ENCODE assay signal across 19 cellular contexts in genomic region chr12:57821474-57822214, GRCh38. TPM values are rescaled to one million over a fixed set of nuclear protein-coding genes. Genes with fewer than 3 reads are reported as not detected.
DNase-seq lines count a peak whose midpoint lies in the region; ATAC-seq, FAIRE-seq and TF ChIP-seq lines count a peak whose summit lies in the region.
"Had no signal": no experiment of that assay in that cellular context is flagged by ENCODE, and none has a peak within 500 bp of the region (broad histone marks: within the 10 kb centered on the region; RNA-seq: fewer than 3 reads in every experiment).

No MANE protein-coding gene starts in this region.

- no peak overlapping the region for H3K4me3 Mint-ChIP-seq in activated naive CD8-positive, alpha-beta T cell treated with anti-CD3 and anti-CD28 coated beads, Interleukin-2, amount 10 ng/mL, durations not matched to agents 7 days and 5 days
- no peak overlapping the region for H3K4me3 Mint-ChIP-seq in activated naive CD8-positive, alpha-beta T cell treated with anti-CD3 and anti-CD28 coated beads for 36 hours
- H3K4me3 Mint-ChIP-seq in nephron progenitor cell: no peak overlapping the region

- H4K91ac ChIP-seq in neuronal stem cell (ENCODE audit: low read depth, low read length, poor library complexity): no peak overlapping the region

- no peaks in the 10 kb centered on the region for H3K27me3 Mint-ChIP-seq in activated naive CD8-positive, alpha-beta T cell treated with anti-CD3 and anti-CD28 coated beads, Interleukin-2, amount 10 ng/mL, durations not matched to agents 7 days and 5 days
- H3K27me3 Mint-ChIP-seq in activated naive CD8-positive, alpha-beta T cell treated with anti-CD3 and anti-CD28 coated beads for 36 hours: no peaks in the 10 kb centered on the region
- peaks cover 3% of the 10 kb centered on the region for H3K27me3 Mint-ChIP-seq in nephron progenitor cell (ENCODE audit: low read depth, poor library complexity)

- no TSS peak for BruUV-seq in K562 (replicated peaks; lab: Mats Ljungman, UMichigan)

- H2BK15ac ChIP-seq in neuronal stem cell (ENCODE audit: low read length): no peak overlapping the region

- no peak overlapping the region for H2BK12ac ChIP-seq in neuronal stem cell (ENCODE audit: low read length)

- in situ Hi-C loops in K562 (cut with MboI): no loop called here

- no peak overlapping the region for H3K4ac ChIP-seq in neuronal stem cell (ENCODE audit: low read length)

- CTCF ChIA-PET in K562 (lab: Yijun Ruan, JAX; ENCODE audit: low intra/inter-chr PET ratio): no interaction called here

- H3K36me3 ChIP-seq in K562 (ENCODE audit: control insufficient read depth, insufficient read depth, low read length) (peaks cover 55% of the 10 kb centered on the region), subcutaneous abdominal adipose tissue (ENCODE audit: control insufficient read depth in 5 of 5, insufficient read depth in 5 of 5, low read length in 5 of 5) (peaks cover 0 to 81% (median 65%) of the 10 kb centered on the region in 5 donors), neuronal stem cell (replicated peaks in 1 of 2; ENCODE audit: control insufficient read depth in 2 of 2, insufficient read depth in 2 of 2, low read length in 2 of 2) (peaks cover 44 to 88% of the 10 kb centered on the region in 2 donors)

- WGBS in K562 (ENCODE audit: insufficient coverage, low coverage, missing lambda C conversion rate): 81% methylated on average over 7 of the region's 10 CpGs
- WGBS in neuronal stem cell (ENCODE audit: extremely low coverage in 2 of 2, insufficient read length in 2 of 2, insufficient replicate concordance in 1 of 2), 2 donors: no CpG with 5 or more reads among the region's 10 CpGs

- peaks cover 3% of the 10 kb centered on the region for H4K20me1 ChIP-seq in K562 (replicated peaks; ENCODE audit: control insufficient read depth, insufficient read depth, low read length)

- H3K18ac ChIP-seq in neuronal stem cell (ENCODE audit: low read length): no peak overlapping the region

- H3K9me3 Mint-ChIP-seq in activated naive CD8-positive, alpha-beta T cell treated with anti-CD3 and anti-CD28 coated beads, Interleukin-2, amount 10 ng/mL, durations not matched to agents 7 days and 5 days: no peaks in the 10 kb centered on the region
- H3K9me3 Mint-ChIP-seq in activated naive CD8-positive, alpha-beta T cell treated with anti-CD3 and anti-CD28 coated beads for 36 hours: no peaks in the 10 kb centered on the region
- no peaks in the 10 kb centered on the region for H3K9me3 Mint-ChIP-seq in nephron progenitor cell

- TF ChIP-seq CTCF in K562 (IDR thresholded peaks at IDR 0.05 in 2 of 3, conservative IDR thresholded peaks at IDR 0.05 in 1 of 3; ENCODE audit: insufficient read depth in 2 of 3, low read depth in 1 of 3, low read length in 3 of 3) (no peak), nephron progenitor cell (IDR thresholded peaks at IDR 0.05) (no peak)

- H2AFZ ChIP-seq in K562 (ENCODE audit: low read depth, low read length) (no peak overlapping the region), neuronal stem cell (ENCODE audit: low read length) (no peak overlapping the region)

- peaks cover 17% of the 10 kb centered on the region for H3K36me3 Mint-ChIP-seq in activated naive CD8-positive, alpha-beta T cell treated with anti-CD3 and anti-CD28 coated beads, Interleukin-2, amount 10 ng/mL, durations not matched to agents 7 days and 5 days
- H3K36me3 Mint-ChIP-seq in activated naive CD8-positive, alpha-beta T cell treated with anti-CD3 and anti-CD28 coated beads for 36 hours: peaks cover 7% of the 10 kb centered on the region
- peaks cover 57% of the 10 kb centered on the region for H3K36me3 Mint-ChIP-seq in nephron progenitor cell (ENCODE audit: low read depth)

- POLR2A ChIA-PET in activated naive CD8-positive, alpha-beta T cell treated with anti-CD3 and anti-CD28 coated beads, Interleukin-2, amount 10 ng/mL, durations not matched to agents 7 days and 5 days (lab: Charles Lee): no interaction called here
- POLR2A ChIA-PET in K562 (lab: Yijun Ruan, JAX): no interaction called here

- H2BK5ac ChIP-seq in neuronal stem cell (ENCODE audit: low read length): no peak overlapping the region

- no peaks in the 10 kb centered on the region for H3K79me1 ChIP-seq in neuronal stem cell (ENCODE audit: low read depth, low read length)

- no peak for DNase-seq in activated naive CD8-positive, alpha-beta T cell treated with anti-CD3 and anti-CD28 coated beads, Interleukin-2, amount 10 ng/mL, durations not matched to agents 7 days and 5 days
- no peak for DNase-seq in activated naive CD8-positive, alpha-beta T cell treated with anti-CD3 and anti-CD28 coated beads for 36 hours
- DNase-seq in K562 (ENCODE audit: extremely low read depth in 1 of 4, low spot score in 3 of 4): no peak
- DNase-seq in nephron progenitor cell: no peak
- DNase-seq in neuronal stem cell (ENCODE audit: low spot score): no peak
- DNase-seq in NCI-H2227 treated with DMSO at 0.1 percent for 48 hours (lab: John Stamatoyannopoulos, UW): no peak
- no peak for DNase-seq in NK-92 (lab: John Stamatoyannopoulos, UW; ENCODE audit: unreplicated experiment)
- DNase-seq: COR-L47, DMS153, EL, KG1, NCI-H1105, NCI-H187 treated with DMSO at 0.1 percent for 48 hours, NCI-H446 treated with DMSO at 0.1 percent for 48 hours, NCI-H748 treated with DMSO at 0.1 percent for 48 hours had no signal

- H3K9me1 ChIP-seq in K562 (ENCODE audit: control insufficient read depth, insufficient read depth, low read length): no peaks in the 10 kb centered on the region

- no peak overlapping the region for H3K4me2 ChIP-seq in K562 (ENCODE audit: insufficient read depth, low read length)
- H3K4me2 ChIP-seq in neuronal stem cell (ENCODE audit: insufficient read depth, low read length, poor library complexity, severe bottlenecking): no peak overlapping the region
- H3K4me2 ChIP-seq: A549 had no signal

- H2BK120ac ChIP-seq in neuronal stem cell (ENCODE audit: low read depth, low read length): no peak overlapping the region

- H3K23ac ChIP-seq in neuronal stem cell (ENCODE audit: low read depth, low read length, poor library complexity): no peak overlapping the region

- no peak for TF ChIP-seq POLR2A in K562 (conservative IDR thresholded peaks at IDR 0.05)

- H3K14ac ChIP-seq in neuronal stem cell (ENCODE audit: low read length): no peak overlapping the region

- H3K27ac Mint-ChIP-seq in activated naive CD8-positive, alpha-beta T cell treated with anti-CD3 and anti-CD28 coated beads, Interleukin-2, amount 10 ng/mL, durations not matched to agents 7 days and 5 days: peak overlapping the region; percentile 42
- no peak overlapping the region for H3K27ac Mint-ChIP-seq in activated naive CD8-positive, alpha-beta T cell treated with anti-CD3 and anti-CD28 coated beads for 36 hours
- H3K27ac Mint-ChIP-seq in nephron progenitor cell: peak overlapping the region; percentile 79

- H3K4me1 Mint-ChIP-seq in activated naive CD8-positive, alpha-beta T cell treated with anti-CD3 and anti-CD28 coated beads, Interleukin-2, amount 10 ng/mL, durations not matched to agents 7 days and 5 days: no peaks in the 10 kb centered on the region
- H3K4me1 Mint-ChIP-seq in activated naive CD8-positive, alpha-beta T cell treated with anti-CD3 and anti-CD28 coated beads for 36 hours: peaks cover 4% of the 10 kb centered on the region
- peaks cover 5% of the 10 kb centered on the region for H3K4me1 Mint-ChIP-seq in nephron progenitor cell

- H3K9ac ChIP-seq in K562 (ENCODE audit: insufficient read depth in 1 of 2, low read depth in 2 of 2, low read length in 2 of 2): no peak overlapping the region
- H3K9ac ChIP-seq in subcutaneous abdominal adipose tissue (ENCODE audit: low read length in 5 of 5): no peak overlapping the region
- H3K9ac ChIP-seq in neuronal stem cell (ENCODE audit: low read depth, low read length, poor library complexity): no peak overlapping the region

- H3K27me3 ChIP-seq in K562 (ENCODE audit: control insufficient read depth in 2 of 2, insufficient read depth in 2 of 2, low read length in 2 of 2) (no peaks in the 10 kb centered on the region), subcutaneous abdominal adipose tissue (ENCODE audit: control insufficient read depth in 5 of 5, insufficient read depth in 4 of 5, low read length in 5 of 5) (no peaks in the 10 kb centered on the region), neuronal stem cell (ENCODE audit: control insufficient read depth in 3 of 3, insufficient read depth in 3 of 3, low read depth in 1 of 3, low read length in 3 of 3) (no peaks in the 10 kb centered on the region)

- no peak overlapping the region for H3K27ac ChIP-seq in K562 (ENCODE audit: extremely low read depth, low read depth, low read length)
- peak overlapping the region; percentile 30 for H3K27ac ChIP-seq in subcutaneous abdominal adipose tissue (ENCODE audit: low read depth, low read length)
- H3K27ac ChIP-seq in neuronal stem cell (replicated peaks; ENCODE audit: low read length): no peak overlapping the region
- H3K27ac ChIP-seq: A549, C4-2B had no signal

- TF ChIP-seq EP300 in K562 (IDR thresholded peaks at IDR 0.05; ENCODE audit: low read length): no peak

- H3K9me3 ChIP-seq in K562 (replicated peaks; ENCODE audit: control insufficient read depth, insufficient read depth, low read depth, low read length) (no peaks in the 10 kb centered on the region), subcutaneous abdominal adipose tissue (ENCODE audit: control insufficient read depth in 5 of 5, low read length in 5 of 5) (no peaks in the 10 kb centered on the region), neuronal stem cell (replicated peaks in 1 of 2; ENCODE audit: control insufficient read depth in 2 of 2, insufficient read depth in 1 of 2, low read depth in 1 of 2, low read length in 2 of 2) (no peaks in the 10 kb centered on the region)
- H3K9me3 ChIP-seq: A549 had no signal

- ATAC-seq in activated naive CD8-positive, alpha-beta T cell treated with anti-CD3 and anti-CD28 coated beads, Interleukin-2, amount 10 ng/mL, durations not matched to agents 7 days and 5 days (ENCODE audit: low read depth): no peak
- ATAC-seq in K562: no peak
- ATAC-seq: A549 had no signal

- H3K79me2 ChIP-seq in K562 (ENCODE audit: control insufficient read depth, insufficient read depth, low read length): no peaks in the 10 kb centered on the region

- H4K8ac ChIP-seq in neuronal stem cell (ENCODE audit: low read depth, low read length): no peak overlapping the region

- H3K4me3 ChIP-seq in K562 (no peak overlapping the region), subcutaneous abdominal adipose tissue (ENCODE audit: low read depth in 1 of 5, low read length in 5 of 5) (no peak overlapping the region), neuronal stem cell (ENCODE audit: low read length in 2 of 2) (no peak overlapping the region)
- H3K4me3 ChIP-seq: A549 had no signal

- H2AK5ac ChIP-seq in neuronal stem cell (ENCODE audit: low read depth, low read length): no peak overlapping the region

- peak; percentile 72 for FAIRE-seq in K562 (lab: Jason Lieb, UNC)
- FAIRE-seq: A549, H1 had no signal

- TF ChIP-seq RAD21 in K562 (CRISPR knock-in tag; conservative IDR thresholded peaks at IDR 0.05 in 1 of 2, IDR thresholded peaks at IDR 0.05 in 1 of 2): no peak

- intact Hi-C loops in K562 (cut with micrococcal nuclease): no loop called here

- peaks cover 2 to 11% of the 10 kb centered on the region in 2 experiments; a peak in 3 of 5 replicates for H3K4me1 ChIP-seq in K562 (replicated peaks in 1 of 2; ENCODE audit: control insufficient read depth in 2 of 2, insufficient read depth in 2 of 2, low read length in 2 of 2)
- H3K4me1 ChIP-seq in subcutaneous abdominal adipose tissue (ENCODE audit: control insufficient read depth in 5 of 5, insufficient read depth in 5 of 5, low read length in 5 of 5): peaks cover 13 to 52% (median 36%) of the 10 kb centered on the region in 5 donors
- H3K4me1 ChIP-seq in neuronal stem cell (ENCODE audit: control insufficient read depth in 2 of 2, insufficient read depth in 1 of 2, low read depth in 1 of 2, low read length in 2 of 2): no peaks in the 10 kb centered on the region
- H3K4me1 ChIP-seq: A549 had no signal

RNA-seq across cellular contexts. Expression of gene AVIL, which starts 3.1 kb away (rescaled TPM):
- total RNA-seq in activated naive CD8-positive, alpha-beta T cell treated with anti-CD3 and anti-CD28 coated beads, Interleukin-2, amount 10 ng/mL, durations not matched to agents 7 days and 5 days: 1 to 10 TPM; 5.0 to 7.1 TPM
- 1 to 10 TPM; 1.2 to 1.8 TPM for total RNA-seq in activated naive CD8-positive, alpha-beta T cell treated with anti-CD3 and anti-CD28 coated beads for 36 hours
- 1.2 and 1.3 TPM in 2 replicates for total RNA-seq in K562 (2011; cell fraction: chromatin; rRNA removed; ENCODE audit: low replicate concordance)
- 0.39 and 0.83 TPM in 2 replicates for total RNA-seq in K562 (2011; cell fraction: nucleolus; rRNA removed)
- total RNA-seq in K562 (2011; cell fraction: nucleoplasm; rRNA removed): 1.1 and 1.5 TPM in 2 replicates
- 0.05 and 0.24 TPM in 2 replicates for total RNA-seq in K562 (2014; rRNA removed)
- 0.16 and 0.22 TPM in 2 replicates for total RNA-seq in K562 (2014; rRNA removed; fragmentation: Illumina TruSeq; extraction: Trizol)
- 0.25 and 0.34 TPM in 2 replicates for total RNA-seq in K562 (2015; rRNA removed; fragmentation: Illumina TruSeq; extraction: Trizol)
- 0.27 and 0.33 TPM in 2 replicates for total RNA-seq in K562 (2021)
- 0.17 and 0.24 TPM in 2 replicates for polyA plus RNA-seq in K562 (2011; rRNA removed)
- polyA plus RNA-seq in K562 (2011; cell fraction: cytosol; rRNA removed): 0.10 and 0.18 TPM in 2 replicates
- polyA plus RNA-seq in K562 (2011; cell fraction: nucleus; rRNA removed): 0.55 and 0.97 TPM in 2 replicates
- polyA plus RNA-seq in K562 (2012): 0.73 and 2.2 TPM in 2 replicates
- polyA plus RNA-seq in K562 (2014; fragmentation: Illumina TruSeq; extraction: Trizol): 0.39 TPM in 2 replicates
- polyA plus RNA-seq in K562 (2014; fragmentation: Nextera tagmentation; extraction: Ambion mirVana): under 1 TPM; 0.24 to 0.36 TPM
- 1.5 TPM in 1 of 2 replicates, not detected in the other for polyA plus RNA-seq in K562 (2014; rRNA removed)
- 0.18 and 0.27 TPM in 2 replicates for polyA minus RNA-seq in K562 (2011; rRNA and poly(A)+ RNA removed)
- not detected in 2 replicates for polyA minus RNA-seq in K562 (2011; cell fraction: cytosol; rRNA and poly(A)+ RNA removed)
- 0.27 and 0.89 TPM in 2 replicates for polyA minus RNA-seq in K562 (2011; cell fraction: nucleus; rRNA and poly(A)+ RNA removed)
- polyA plus RNA-seq in neuronal stem cell (2013, experiment 1 of 2): 0.15 TPM
- 0.17 TPM for polyA plus RNA-seq in neuronal stem cell (2013, experiment 2 of 2)

RNA-seq across cellular contexts. Expression of gene CTDSP2, which starts 24.9 kb away (rescaled TPM):
- 100 to 1,000 TPM; 161 TPM for total RNA-seq in activated naive CD8-positive, alpha-beta T cell treated with anti-CD3 and anti-CD28 coated beads, Interleukin-2, amount 10 ng/mL, durations not matched to agents 7 days and 5 days
- 10 to 100 TPM; 91.4 to 94.3 TPM for total RNA-seq in activated naive CD8-positive, alpha-beta T cell treated with anti-CD3 and anti-CD28 coated beads for 36 hours
- 89.2 and 157 TPM in 2 replicates for total RNA-seq in K562 (2011; cell fraction: chromatin; rRNA removed; ENCODE audit: low replicate concordance)
- 72.6 and 88.1 TPM in 2 replicates for total RNA-seq in K562 (2011; cell fraction: nucleolus; rRNA removed)
- 93.3 and 110 TPM in 2 replicates for total RNA-seq in K562 (2011; cell fraction: nucleoplasm; rRNA removed)
- 42.0 and 60.5 TPM in 2 replicates for total RNA-seq in K562 (2014; rRNA removed)
- 46.6 and 47.7 TPM in 2 replicates for total RNA-seq in K562 (2014; rRNA removed; fragmentation: Illumina TruSeq; extraction: Trizol)
- total RNA-seq in K562 (2015; rRNA removed; fragmentation: Illumina TruSeq; extraction: Trizol): 39.8 and 40.2 TPM in 2 replicates
- total RNA-seq in K562 (2021): 93.7 and 108 TPM in 2 replicates
- polyA plus RNA-seq in K562 (2011; rRNA removed): 87.2 and 94.7 TPM in 2 replicates
- 115 and 117 TPM in 2 replicates for polyA plus RNA-seq in K562 (2011; cell fraction: cytosol; rRNA removed)
- polyA plus RNA-seq in K562 (2011; cell fraction: nucleus; rRNA removed): 128 and 133 TPM in 2 replicates
- 83.4 and 116 TPM in 2 replicates for polyA plus RNA-seq in K562 (2012)
- 86.4 and 89.3 TPM in 2 replicates for polyA plus RNA-seq in K562 (2014; fragmentation: Illumina TruSeq; extraction: Trizol)
- polyA plus RNA-seq in K562 (2014; fragmentation: Nextera tagmentation; extraction: Ambion mirVana): 10 to 100 TPM; 20.4 to 24.1 TPM
- 62.5 and 64.5 TPM in 2 replicates for polyA plus RNA-seq in K562 (2014; rRNA removed)
- polyA minus RNA-seq in K562 (2011; rRNA and poly(A)+ RNA removed): 102 and 145 TPM in 2 replicates
- 85.8 and 88.5 TPM in 2 replicates for polyA minus RNA-seq in K562 (2011; cell fraction: cytosol; rRNA and poly(A)+ RNA removed)
- polyA minus RNA-seq in K562 (2011; cell fraction: nucleus; rRNA and poly(A)+ RNA removed): 40.9 and 69.2 TPM in 2 replicates
- 72.5 TPM for polyA plus RNA-seq in neuronal stem cell (2013, experiment 1 of 2)
- polyA plus RNA-seq in neuronal stem cell (2013, experiment 2 of 2): 71.9 TPM

RNA-seq across cellular contexts. Expression of gene TSFM, which starts 39.1 kb away (rescaled TPM):
- 10 to 100 TPM; 23.0 to 24.4 TPM for total RNA-seq in activated naive CD8-positive, alpha-beta T cell treated with anti-CD3 and anti-CD28 coated beads, Interleukin-2, amount 10 ng/mL, durations not matched to agents 7 days and 5 days
- 10 to 100 TPM; 67.7 to 74.7 TPM for total RNA-seq in activated naive CD8-positive, alpha-beta T cell treated with anti-CD3 and anti-CD28 coated beads for 36 hours
- 19.9 and 28.1 TPM in 2 replicates for total RNA-seq in K562 (2011; cell fraction: chromatin; rRNA removed; ENCODE audit: low replicate concordance)
- 16.2 and 23.0 TPM in 2 replicates for total RNA-seq in K562 (2011; cell fraction: nucleolus; rRNA removed)
- 21.9 and 30.2 TPM in 2 replicates for total RNA-seq in K562 (2011; cell fraction: nucleoplasm; rRNA removed)
- 56.7 and 74.2 TPM in 2 replicates for total RNA-seq in K562 (2014; rRNA removed)
- 48.1 and 56.4 TPM in 2 replicates for total RNA-seq in K562 (2014; rRNA removed; fragmentation: Illumina TruSeq; extraction: Trizol)
- total RNA-seq in K562 (2015; rRNA removed; fragmentation: Illumina TruSeq; extraction: Trizol): 56.0 and 58.2 TPM in 2 replicates
- 62.4 and 62.6 TPM in 2 replicates for total RNA-seq in K562 (2021)
- polyA plus RNA-seq in K562 (2011; rRNA removed): 38.9 and 44.6 TPM in 2 replicates
- polyA plus RNA-seq in K562 (2011; cell fraction: cytosol; rRNA removed): 21.4 and 23.3 TPM in 2 replicates
- polyA plus RNA-seq in K562 (2011; cell fraction: nucleus; rRNA removed): 15.8 and 18.8 TPM in 2 replicates
- polyA plus RNA-seq in K562 (2012): 34.8 and 50.5 TPM in 2 replicates
- polyA plus RNA-seq in K562 (2014; fragmentation: Illumina TruSeq; extraction: Trizol): 55.3 and 57.1 TPM in 2 replicates
- 100 to 1,000 TPM; 166 to 198 TPM for polyA plus RNA-seq in K562 (2014; fragmentation: Nextera tagmentation; extraction: Ambion mirVana)
- polyA plus RNA-seq in K562 (2014; rRNA removed): 60.2 and 70.7 TPM in 2 replicates
- 11.8 and 13.0 TPM in 2 replicates for polyA minus RNA-seq in K562 (2011; rRNA and poly(A)+ RNA removed)
- polyA minus RNA-seq in K562 (2011; cell fraction: cytosol; rRNA and poly(A)+ RNA removed): 13.4 and 15.1 TPM in 2 replicates
- 7.0 and 9.2 TPM in 2 replicates for polyA minus RNA-seq in K562 (2011; cell fraction: nucleus; rRNA and poly(A)+ RNA removed)
- 22.3 TPM for polyA plus RNA-seq in neuronal stem cell (2013, experiment 1 of 2)
- 23.3 TPM for polyA plus RNA-seq in neuronal stem cell (2013, experiment 2 of 2)

RNA-seq across cellular contexts. Expression of gene EEF1AKMT3, which starts 49.2 kb away (rescaled TPM):
- total RNA-seq in activated naive CD8-positive, alpha-beta T cell treated with anti-CD3 and anti-CD28 coated beads, Interleukin-2, amount 10 ng/mL, durations not matched to agents 7 days and 5 days: 1 to 10 TPM; 3.8 to 4.1 TPM
- total RNA-seq in activated naive CD8-positive, alpha-beta T cell treated with anti-CD3 and anti-CD28 coated beads for 36 hours: 1 to 10 TPM; 3.7 to 3.9 TPM
- 15.8 and 16.5 TPM in 2 replicates for total RNA-seq in K562 (2011; cell fraction: chromatin; rRNA removed; ENCODE audit: low replicate concordance)
- 9.3 and 9.8 TPM in 2 replicates for total RNA-seq in K562 (2011; cell fraction: nucleolus; rRNA removed)
- total RNA-seq in K562 (2011; cell fraction: nucleoplasm; rRNA removed): 17.6 and 32.4 TPM in 2 replicates
- 4.1 and 6.0 TPM in 2 replicates for total RNA-seq in K562 (2014; rRNA removed)
- total RNA-seq in K562 (2014; rRNA removed; fragmentation: Illumina TruSeq; extraction: Trizol): 6.9 and 7.8 TPM in 2 replicates
- total RNA-seq in K562 (2015; rRNA removed; fragmentation: Illumina TruSeq; extraction: Trizol): 6.1 and 6.6 TPM in 2 replicates
- 7.2 and 11.7 TPM in 2 replicates for total RNA-seq in K562 (2021)
- 17.2 and 17.6 TPM in 2 replicates for polyA plus RNA-seq in K562 (2011; rRNA removed)
- 11.6 and 19.1 TPM in 2 replicates for polyA plus RNA-seq in K562 (2011; cell fraction: cytosol; rRNA removed)
- 18.5 and 21.8 TPM in 2 replicates for polyA plus RNA-seq in K562 (2011; cell fraction: nucleus; rRNA removed)
- 9.6 and 10.6 TPM in 2 replicates for polyA plus RNA-seq in K562 (2012)
- polyA plus RNA-seq in K562 (2014; fragmentation: Illumina TruSeq; extraction: Trizol): 9.1 and 10.6 TPM in 2 replicates
- polyA plus RNA-seq in K562 (2014; fragmentation: Nextera tagmentation; extraction: Ambion mirVana): 1 to 10 TPM; 4.9 to 9.1 TPM
- 7.9 and 11.4 TPM in 2 replicates for polyA plus RNA-seq in K562 (2014; rRNA removed)
- 10.0 and 10.5 TPM in 2 replicates for polyA minus RNA-seq in K562 (2011; rRNA and poly(A)+ RNA removed)
- 6.1 and 9.4 TPM in 2 replicates for polyA minus RNA-seq in K562 (2011; cell fraction: cytosol; rRNA and poly(A)+ RNA removed)
- polyA minus RNA-seq in K562 (2011; cell fraction: nucleus; rRNA and poly(A)+ RNA removed): 3.9 and 6.0 TPM in 2 replicates
- polyA plus RNA-seq in neuronal stem cell (2013, experiment 1 of 2): 2.7 TPM
- 3.2 TPM for polyA plus RNA-seq in neuronal stem cell (2013, experiment 2 of 2)

RNA-seq across cellular contexts. Expression of gene METTL1, which starts 49.7 kb away (rescaled TPM):
- 10 to 100 TPM; 13.9 to 14.9 TPM for total RNA-seq in activated naive CD8-positive, alpha-beta T cell treated with anti-CD3 and anti-CD28 coated beads, Interleukin-2, amount 10 ng/mL, durations not matched to agents 7 days and 5 days
- total RNA-seq in activated naive CD8-positive, alpha-beta T cell treated with anti-CD3 and anti-CD28 coated beads for 36 hours: 10 to 100 TPM; 59.6 to 60.1 TPM
- 40.7 and 110 TPM in 2 replicates for total RNA-seq in K562 (2011; cell fraction: chromatin; rRNA removed; ENCODE audit: low replicate concordance)
- total RNA-seq in K562 (2011; cell fraction: nucleolus; rRNA removed): 57.1 and 83.5 TPM in 2 replicates
- 43.7 and 55.2 TPM in 2 replicates for total RNA-seq in K562 (2011; cell fraction: nucleoplasm; rRNA removed)
- total RNA-seq in K562 (2014; rRNA removed): 24.0 and 42.5 TPM in 2 replicates
- total RNA-seq in K562 (2014; rRNA removed; fragmentation: Illumina TruSeq; extraction: Trizol): 12.6 and 14.6 TPM in 2 replicates
- 17.5 and 18.0 TPM in 2 replicates for total RNA-seq in K562 (2015; rRNA removed; fragmentation: Illumina TruSeq; extraction: Trizol)
- 44.0 and 49.3 TPM in 2 replicates for total RNA-seq in K562 (2021)
- polyA plus RNA-seq in K562 (2011; rRNA removed): 39.2 and 45.1 TPM in 2 replicates
- 33.7 and 38.8 TPM in 2 replicates for polyA plus RNA-seq in K562 (2011; cell fraction: cytosol; rRNA removed)
- polyA plus RNA-seq in K562 (2011; cell fraction: nucleus; rRNA removed): 75.9 and 78.4 TPM in 2 replicates
- polyA plus RNA-seq in K562 (2012): 25.3 and 44.9 TPM in 2 replicates
- 36.8 and 47.6 TPM in 2 replicates for polyA plus RNA-seq in K562 (2014; fragmentation: Illumina TruSeq; extraction: Trizol)
- polyA plus RNA-seq in K562 (2014; fragmentation: Nextera tagmentation; extraction: Ambion mirVana): 10 to 100 TPM; 52.9 to 65.9 TPM
- polyA plus RNA-seq in K562 (2014; rRNA removed): 23.9 and 32.1 TPM in 2 replicates
- 23.4 and 33.9 TPM in 2 replicates for polyA minus RNA-seq in K562 (2011; rRNA and poly(A)+ RNA removed)
- polyA minus RNA-seq in K562 (2011; cell fraction: cytosol; rRNA and poly(A)+ RNA removed): 15.1 and 20.4 TPM in 2 replicates
- 30.3 and 41.1 TPM in 2 replicates for polyA minus RNA-seq in K562 (2011; cell fraction: nucleus; rRNA and poly(A)+ RNA removed)
- 9.5 TPM for polyA plus RNA-seq in neuronal stem cell (2013, experiment 1 of 2)
- polyA plus RNA-seq in neuronal stem cell (2013, experiment 2 of 2): 10.2 TPM
